1 cellular context compared by ENCODE assay signal in the genomic region with DNA sequence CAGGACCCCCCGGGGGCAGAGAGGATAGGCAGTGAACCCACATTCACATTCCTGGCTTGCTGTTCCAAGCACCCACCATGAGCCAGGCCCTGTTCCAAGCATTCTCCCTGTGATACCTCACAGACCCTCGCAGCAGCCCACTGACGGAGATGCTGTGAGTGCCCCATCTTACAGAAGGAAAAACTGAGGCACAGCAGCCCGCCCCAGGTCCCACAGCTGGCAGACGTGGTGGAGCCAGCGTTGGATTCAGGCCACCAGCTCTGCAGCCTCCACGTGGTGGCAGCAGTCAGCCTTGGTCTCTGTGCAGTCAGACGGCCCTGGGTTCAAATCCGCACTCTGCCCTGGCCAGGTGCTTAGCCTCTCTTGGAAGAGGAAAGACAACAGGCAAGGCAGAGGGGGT.
TF ChIP-seq lines count a peak whose summit lies in the region.

No MANE protein-coding gene starts in this region.

TF ChIP-seq in HCT116, 20 proteins besides CTCF, POLR2A, EP300 and RAD21 (continued from another document):
- TF ChIP-seq POLR2AphosphoS5 (IDR thresholded peaks at IDR 0.05; ENCODE audit: low read depth, low read length) (no peak), FOSL1 (IDR thresholded peaks at IDR 0.05; ENCODE audit: low read depth) (no peak)
- TF ChIP-seq, protein P1, sequence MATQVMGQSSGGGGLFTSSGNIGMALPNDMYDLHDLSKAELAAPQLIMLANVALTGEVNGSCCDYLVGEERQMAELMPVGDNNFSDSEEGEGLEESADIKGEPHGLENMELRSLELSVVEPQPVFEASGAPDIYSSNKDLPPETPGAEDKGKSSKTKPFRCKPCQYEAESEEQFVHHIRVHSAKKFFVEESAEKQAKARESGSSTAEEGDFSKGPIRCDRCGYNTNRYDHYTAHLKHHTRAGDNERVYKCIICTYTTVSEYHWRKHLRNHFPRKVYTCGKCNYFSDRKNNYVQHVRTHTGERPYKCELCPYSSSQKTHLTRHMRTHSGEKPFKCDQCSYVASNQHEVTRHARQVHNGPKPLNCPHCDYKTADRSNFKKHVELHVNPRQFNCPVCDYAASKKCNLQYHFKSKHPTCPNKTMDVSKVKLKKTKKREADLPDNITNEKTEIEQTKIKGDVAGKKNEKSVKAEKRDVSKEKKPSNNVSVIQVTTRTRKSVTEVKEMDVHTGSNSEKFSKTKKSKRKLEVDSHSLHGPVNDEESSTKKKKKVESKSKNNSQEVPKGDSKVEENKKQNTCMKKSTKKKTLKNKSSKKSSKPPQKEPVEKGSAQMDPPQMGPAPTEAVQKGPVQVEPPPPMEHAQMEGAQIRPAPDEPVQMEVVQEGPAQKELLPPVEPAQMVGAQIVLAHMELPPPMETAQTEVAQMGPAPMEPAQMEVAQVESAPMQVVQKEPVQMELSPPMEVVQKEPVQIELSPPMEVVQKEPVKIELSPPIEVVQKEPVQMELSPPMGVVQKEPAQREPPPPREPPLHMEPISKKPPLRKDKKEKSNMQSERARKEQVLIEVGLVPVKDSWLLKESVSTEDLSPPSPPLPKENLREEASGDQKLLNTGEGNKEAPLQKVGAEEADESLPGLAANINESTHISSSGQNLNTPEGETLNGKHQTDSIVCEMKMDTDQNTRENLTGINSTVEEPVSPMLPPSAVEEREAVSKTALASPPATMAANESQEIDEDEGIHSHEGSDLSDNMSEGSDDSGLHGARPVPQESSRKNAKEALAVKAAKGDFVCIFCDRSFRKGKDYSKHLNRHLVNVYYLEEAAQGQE (IDR thresholded peaks at IDR 0.05; ENCODE audit: low read depth) = no peak
